ENCODE assay signal across 25 cellular contexts in genomic region chr6:129429953-129430352, GRCh38.
"Had no signal": no experiment of that assay in that cellular context is flagged by ENCODE, and none has a peak within 500 bp of the region (broad histone marks: within the 10 kb centered on the region; RNA-seq: fewer than 3 reads in every experiment).

No MANE protein-coding gene starts in this region.

- H3K4me3 Mint-ChIP-seq: naive thymus-derived CD4-positive, alpha-beta T cell; nephron; neural progenitor cell; stimulated activated naive CD8-positive, alpha-beta T cell treated with anti-CD3 and anti-CD28 coated beads, Interleukin-15, amount 100 ng/mL, for 72 hours had no signal

- H3K27ac Mint-ChIP-seq: naive thymus-derived CD4-positive, alpha-beta T cell; neural progenitor cell; progenitor cell of endocrine pancreas; stimulated activated naive CD8-positive, alpha-beta T cell treated with anti-CD3 and anti-CD28 coated beads, Interleukin-15, amount 100 ng/mL, for 72 hours had no signal

- H3K4me1 ChIP-seq: neural progenitor cell, parathyroid adenoma, suprapubic skin, transverse colon, upper lobe of right lung, uterus had no signal

- H3K27me3 Mint-ChIP-seq: progenitor cell of endocrine pancreas; stimulated activated naive CD8-positive, alpha-beta T cell treated with anti-CD3 and anti-CD28 coated beads, Interleukin-15, amount 100 ng/mL, for 72 hours had no signal

- H3K27ac ChIP-seq: dorsolateral prefrontal cortex, gastrocnemius medialis, neural progenitor cell, parathyroid adenoma, suprapubic skin, transverse colon, upper lobe of right lung, uterus had no signal

- DNase-seq: dorsolateral prefrontal cortex; effector CD4-positive, alpha-beta T cell; foreskin fibroblast; gastrocnemius medialis; head of caudate nucleus; mesenchymal stem cell; midbrain; naive thymus-derived CD4-positive, alpha-beta T cell; stimulated activated CD4-positive, alpha-beta T cell treated with anti-CD3 and anti-CD28 coated beads, Interleukin-12 subunit alpha, Interleukin-12 subunit beta, amount 100 ng/mL, for 4 hours; stimulated activated CD4-positive, alpha-beta T cell treated with anti-CD3 and anti-CD28 coated beads, Interleukin-1b, Interleukin-23, amount 100 ng/mL, for 48 hours; stimulated activated CD4-positive, alpha-beta T cell treated with anti-CD3 and anti-CD28 coated beads, Interleukin-4, amount 100 ng/mL, for 1 hour; stimulated activated CD8-positive, alpha-beta memory T cell treated with anti-CD3 and anti-CD28 coated beads, Interleukin-4, amount 100 ng/mL, for 48 hours; stimulated activated naive CD4-positive, alpha-beta T cell; stimulated activated naive CD8-positive, alpha-beta T cell treated with anti-CD3 and anti-CD28 coated beads, Interleukin-15, amount 100 ng/mL, for 72 hours; transverse colon; upper lobe of right lung; uterus had no signal

- H3K36me3 Mint-ChIP-seq: naive thymus-derived CD4-positive, alpha-beta T cell; neural progenitor cell had no signal

- H3K9me3 ChIP-seq: gastrocnemius medialis, suprapubic skin, transverse colon, upper lobe of right lung had no signal

- ATAC-seq: gastrocnemius medialis; left lobe of liver; naive thymus-derived CD4-positive, alpha-beta T cell; sciatic nerve; stimulated activated naive CD8-positive, alpha-beta T cell treated with anti-CD3 and anti-CD28 coated beads, Interleukin-15, amount 100 ng/mL, for 72 hours; upper lobe of right lung had no signal

- H3K36me3 ChIP-seq: neural progenitor cell, suprapubic skin, transverse colon, upper lobe of right lung, uterus had no signal

- H3K4me3 ChIP-seq: dorsolateral prefrontal cortex, gastrocnemius medialis, neural progenitor cell, smooth muscle cell, suprapubic skin, transverse colon, upper lobe of right lung, uterus had no signal

- H3K4me1 Mint-ChIP-seq: naive thymus-derived CD4-positive, alpha-beta T cell; neural progenitor cell had no signal

- H3K9me3 Mint-ChIP-seq: naive thymus-derived CD4-positive, alpha-beta T cell; nephron; neural progenitor cell; stimulated activated naive CD8-positive, alpha-beta T cell treated with anti-CD3 and anti-CD28 coated beads, Interleukin-15, amount 100 ng/mL, for 72 hours had no signal
